Comparison of ENCODE assay signal across 8 cellular contexts in genomic region chr1:77282866-77283539, GRCh38. TPM values are rescaled to one million over a fixed set of nuclear protein-coding genes. Genes with fewer than 3 reads are reported as not detected.
A peak's percentile ranks its signal among the peaks of the same experiment; 100 is the strongest.
DNase-seq lines count a peak whose midpoint lies in the region; ATAC-seq, FAIRE-seq and TF ChIP-seq lines count a peak whose summit lies in the region.

No MANE protein-coding gene starts in this region.

- intact Hi-C loops in thyroid gland (cut with DNase I) = no loop called here

- peak; percentile 26 for DNase-seq in H54 (ENCODE audit: insufficient read length, low spot score)
- DNase-seq in T-helper 9 cell = peak; percentile 1
- DNase-seq in myocyte (ENCODE audit: low read depth) = peak; percentile 11
- peak; percentile 9 to 12 for DNase-seq in thyroid gland

- H3K36me3 ChIP-seq in duodenal mucosa (ENCODE audit: control insufficient read depth in 1 of 2, insufficient read depth in 2 of 2, low read length in 2 of 2) (no peaks in the 10 kb centered on the region), thyroid gland (no peaks in the 10 kb centered on the region)

- 4% methylated on average over 22 of the region's 22 CpGs for WGBS in thyroid gland, 2 donors

- no peak for ATAC-seq in HG02981 (IDR thresholded peaks at IDR 0.05; ENCODE audit: unreplicated experiment)
- ATAC-seq in GM18505 (IDR thresholded peaks at IDR 0.05; ENCODE audit: unreplicated experiment) = no peak
- ATAC-seq in HG03571 (IDR thresholded peaks at IDR 0.05; ENCODE audit: unreplicated experiment) = no peak

- H3K4me3 ChIP-seq in duodenal mucosa (ENCODE audit: low read depth in 1 of 2, low read length in 2 of 2) (peak overlapping the region; percentile 48 to 50), thyroid gland (replicated peaks in 1 of 3) (peak overlapping the region in 1 of 3 donors; percentile 40)

- H3K4me1 ChIP-seq in duodenal mucosa (ENCODE audit: control insufficient read depth in 1 of 2, insufficient read depth in 2 of 2, low read length in 2 of 2) = no peaks in the 10 kb centered on the region
- H3K4me1 ChIP-seq in thyroid gland = peaks cover 3 to 17% of the 10 kb centered on the region in 2 donors

- H3K9me3 ChIP-seq in duodenal mucosa (ENCODE audit: control insufficient read depth in 1 of 2, low read length in 2 of 2) = no peaks in the 10 kb centered on the region
- no peaks in the 10 kb centered on the region for H3K9me3 ChIP-seq in thyroid gland

- H3K27me3 ChIP-seq in duodenal mucosa (ENCODE audit: control insufficient read depth in 1 of 2, insufficient read depth in 2 of 2, low read length in 2 of 2) (peaks cover 28 to 46% of the 10 kb centered on the region in 2 donors), thyroid gland (no peaks in the 10 kb centered on the region)

- TF ChIP-seq POLR2A in H54 (IDR thresholded peaks at IDR 0.05; ENCODE audit: low read depth, low read length) (no peak), thyroid gland (IDR thresholded peaks at IDR 0.05) (no peak), GM18505 (IDR thresholded peaks at IDR 0.05; ENCODE audit: borderline replicate concordance, extremely low read depth, insufficient read depth, insufficient read length) (no peak)

- no peak overlapping the region for H3K9ac ChIP-seq in duodenal mucosa (ENCODE audit: low read depth in 1 of 2, low read length in 2 of 2)

- TF ChIP-seq CTCF in thyroid gland (IDR thresholded peaks at IDR 0.05) = no peak

- H3K27ac ChIP-seq in duodenal mucosa (ENCODE audit: low read depth, low read length) (no peak overlapping the region), thyroid gland (no peak overlapping the region)

- FAIRE-seq in H54 (lab: Jason Lieb, UNC) = peak; percentile 6

RNA-seq across cellular contexts. Expression of gene AK5, which starts 1.2 kb away (rescaled TPM):
- 77.7 and 92.6 TPM in 2 replicates for total RNA-seq in myocyte
- 39.0 TPM for polyA plus RNA-seq in myocyte (2012)
- total RNA-seq in thyroid gland = 1 to 10 TPM in 1 of 4 donors, under 1 TPM in 2, not detected in 1; 0.17 to 1.6 (median 0.56) TPM

Comparison
In these comparisons a context has a peak if more than half of its experiments do, and no peak if none do; other contexts are left out.
1. RNA of gene AK5, which starts 1.2 kb away (total RNA-seq): 77.7 to 92.6 TPM in myocyte; 0.17 to 1.6 TPM in thyroid gland; every median in the first group is over 10 times any median in the second.
2. Peak in every context shown above with its lines, with median percentiles within 50 percentile points of each other: DNase-seq.